Comparison of ENCODE assay signal across 2 cellular contexts in the genomic region with DNA sequence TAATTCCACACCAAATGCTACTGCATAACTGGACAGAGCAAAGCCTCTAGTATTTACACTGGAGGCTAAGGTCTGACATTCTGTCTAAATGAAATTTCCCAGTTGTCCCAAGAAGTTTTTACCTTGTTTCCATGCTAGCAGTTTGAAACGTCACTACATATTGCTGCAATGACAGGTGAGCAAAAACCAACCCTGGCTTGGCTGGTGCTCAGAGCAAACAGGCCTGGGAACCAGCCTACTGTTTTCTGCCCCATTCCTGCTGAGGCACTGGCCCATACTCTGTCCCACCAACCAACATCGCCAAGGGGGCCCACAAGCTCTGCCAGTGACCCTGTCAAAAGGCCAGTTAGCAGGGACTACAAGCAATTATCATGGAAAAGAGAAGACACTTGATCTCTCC.
TF ChIP-seq lines count a peak whose summit lies in the region.

No MANE protein-coding gene starts in this region.

TF ChIP-seq in GM23338, 12 proteins besides CTCF, POLR2A, EP300 and RAD21 (continued from another document):
- TF ChIP-seq, protein P1, sequence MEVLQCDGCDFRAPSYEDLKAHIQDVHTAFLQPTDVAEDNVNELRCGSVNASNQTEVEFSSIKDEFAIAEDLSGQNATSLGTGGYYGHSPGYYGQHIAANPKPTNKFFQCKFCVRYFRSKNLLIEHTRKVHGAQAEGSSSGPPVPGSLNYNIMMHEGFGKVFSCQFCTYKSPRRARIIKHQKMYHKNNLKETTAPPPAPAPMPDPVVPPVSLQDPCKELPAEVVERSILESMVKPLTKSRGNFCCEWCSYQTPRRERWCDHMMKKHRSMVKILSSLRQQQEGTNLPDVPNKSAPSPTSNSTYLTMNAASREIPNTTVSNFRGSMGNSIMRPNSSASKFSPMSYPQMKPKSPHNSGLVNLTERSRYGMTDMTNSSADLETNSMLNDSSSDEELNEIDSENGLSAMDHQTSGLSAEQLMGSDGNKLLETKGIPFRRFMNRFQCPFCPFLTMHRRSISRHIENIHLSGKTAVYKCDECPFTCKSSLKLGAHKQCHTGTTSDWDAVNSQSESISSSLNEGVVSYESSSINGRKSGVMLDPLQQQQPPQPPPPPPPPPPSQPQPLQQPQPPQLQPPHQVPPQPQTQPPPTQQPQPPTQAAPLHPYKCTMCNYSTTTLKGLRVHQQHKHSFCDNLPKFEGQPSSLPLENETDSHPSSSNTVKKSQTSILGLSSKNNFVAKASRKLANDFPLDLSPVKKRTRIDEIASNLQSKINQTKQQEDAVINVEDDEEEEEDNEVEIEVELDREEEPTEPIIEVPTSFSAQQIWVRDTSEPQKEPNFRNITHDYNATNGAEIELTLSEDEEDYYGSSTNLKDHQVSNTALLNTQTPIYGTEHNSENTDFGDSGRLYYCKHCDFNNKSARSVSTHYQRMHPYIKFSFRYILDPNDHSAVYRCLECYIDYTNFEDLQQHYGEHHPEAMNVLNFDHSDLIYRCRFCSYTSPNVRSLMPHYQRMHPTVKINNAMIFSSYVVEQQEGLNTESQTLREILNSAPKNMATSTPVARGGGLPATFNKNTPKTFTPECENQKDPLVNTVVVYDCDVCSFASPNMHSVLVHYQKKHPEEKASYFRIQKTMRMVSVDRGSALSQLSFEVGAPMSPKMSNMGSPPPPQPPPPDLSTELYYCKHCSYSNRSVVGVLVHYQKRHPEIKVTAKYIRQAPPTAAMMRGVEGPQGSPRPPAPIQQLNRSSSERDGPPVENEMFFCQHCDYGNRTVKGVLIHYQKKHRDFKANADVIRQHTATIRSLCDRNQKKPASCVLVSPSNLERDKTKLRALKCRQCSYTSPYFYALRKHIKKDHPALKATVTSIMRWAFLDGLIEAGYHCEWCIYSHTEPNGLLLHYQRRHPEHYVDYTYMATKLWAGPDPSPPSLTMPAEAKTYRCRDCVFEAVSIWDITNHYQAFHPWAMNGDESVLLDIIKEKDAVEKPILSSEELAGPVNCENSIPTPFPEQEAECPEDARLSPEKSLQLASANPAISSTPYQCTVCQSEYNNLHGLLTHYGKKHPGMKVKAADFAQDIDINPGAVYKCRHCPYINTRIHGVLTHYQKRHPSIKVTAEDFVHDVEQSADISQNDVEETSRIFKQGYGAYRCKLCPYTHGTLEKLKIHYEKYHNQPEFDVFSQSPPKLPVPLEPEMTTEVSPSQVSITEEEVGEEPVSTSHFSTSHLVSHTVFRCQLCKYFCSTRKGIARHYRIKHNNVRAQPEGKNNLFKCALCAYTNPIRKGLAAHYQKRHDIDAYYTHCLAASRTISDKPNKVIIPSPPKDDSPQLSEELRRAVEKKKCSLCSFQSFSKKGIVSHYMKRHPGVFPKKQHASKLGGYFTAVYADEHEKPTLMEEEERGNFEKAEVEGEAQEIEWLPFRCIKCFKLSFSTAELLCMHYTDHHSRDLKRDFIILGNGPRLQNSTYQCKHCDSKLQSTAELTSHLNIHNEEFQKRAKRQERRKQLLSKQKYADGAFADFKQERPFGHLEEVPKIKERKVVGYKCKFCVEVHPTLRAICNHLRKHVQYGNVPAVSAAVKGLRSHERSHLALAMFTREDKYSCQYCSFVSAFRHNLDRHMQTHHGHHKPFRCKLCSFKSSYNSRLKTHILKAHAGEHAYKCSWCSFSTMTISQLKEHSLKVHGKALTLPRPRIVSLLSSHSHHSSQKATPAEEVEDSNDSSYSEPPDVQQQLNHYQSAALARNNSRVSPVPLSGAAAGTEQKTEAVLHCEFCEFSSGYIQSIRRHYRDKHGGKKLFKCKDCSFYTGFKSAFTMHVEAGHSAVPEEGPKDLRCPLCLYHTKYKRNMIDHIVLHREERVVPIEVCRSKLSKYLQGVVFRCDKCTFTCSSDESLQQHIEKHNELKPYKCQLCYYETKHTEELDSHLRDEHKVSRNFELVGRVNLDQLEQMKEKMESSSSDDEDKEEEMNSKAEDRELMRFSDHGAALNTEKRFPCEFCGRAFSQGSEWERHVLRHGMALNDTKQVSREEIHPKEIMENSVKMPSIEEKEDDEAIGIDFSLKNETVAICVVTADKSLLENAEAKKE (CRISPR knock-in tag; IDR thresholded peaks at IDR 0.05): no peak
- no peak for TF ChIP-seq NANOG (IDR thresholded peaks at IDR 0.05; ENCODE audit: borderline replicate concordance)
- TF ChIP-seq ZNF114 (CRISPR knock-in tag; IDR thresholded peaks at IDR 0.05): no peak
- TF ChIP-seq POLR2AphosphoS5 (IDR thresholded peaks at IDR 0.05; ENCODE audit: low read depth): no peak
- TF ChIP-seq EZH2phosphoT487 (IDR thresholded peaks at IDR 0.05; ENCODE audit: unreplicated experiment): no peak
- TF ChIP-seq STAT1 (IDR thresholded peaks at IDR 0.05; ENCODE audit: unreplicated experiment): no peak
- TF ChIP-seq ZNF331 (CRISPR knock-in tag; IDR thresholded peaks at IDR 0.05; ENCODE audit: low read depth): no peak
- no peak for TF ChIP-seq CREB1 (CRISPR knock-in tag; IDR thresholded peaks at IDR 0.05; ENCODE audit: low read depth)
- TF ChIP-seq EZH2 (IDR thresholded peaks at IDR 0.05; ENCODE audit: low read depth, unreplicated experiment): no peak

TF ChIP-seq in WTC11, 78 proteins besides CTCF, POLR2A, EP300 and RAD21 (continued from another document):
- TF ChIP-seq USF2 (CRISPR knock-in tag; IDR thresholded peaks at IDR 0.05): no peak
